In the genomic region with DNA sequence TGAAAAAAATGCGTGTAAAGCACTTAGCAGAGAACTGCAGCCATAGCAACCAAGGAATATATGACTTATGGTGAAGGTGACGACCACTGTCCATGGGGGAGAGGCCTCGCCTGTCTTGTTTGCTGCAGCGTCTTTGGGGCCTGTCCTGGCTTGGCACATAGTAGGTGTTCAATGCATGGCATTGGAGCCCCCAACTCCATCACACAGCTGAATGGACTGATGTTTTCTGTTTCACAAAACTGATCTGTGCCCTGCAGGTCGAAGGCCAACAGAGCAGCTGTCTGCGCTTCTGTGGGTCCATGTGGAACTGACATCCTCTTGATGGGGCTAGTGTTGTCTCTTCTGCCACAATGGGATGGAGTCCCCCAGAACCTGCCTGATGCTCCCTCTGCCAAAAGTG, we compare ENCODE assay signal across 27 cellular contexts.
DNase-seq lines count a peak whose midpoint lies in the region; ATAC-seq, FAIRE-seq and TF ChIP-seq lines count a peak whose summit lies in the region.
"Had no signal": no experiment of that assay in that cellular context is flagged by ENCODE, and none has a peak within 500 bp of the region (broad histone marks: within the 10 kb centered on the region; RNA-seq: fewer than 3 reads in every experiment).

No MANE protein-coding gene starts in this region.

- H3K4me1 Mint-ChIP-seq in chondrocyte (ENCODE audit: low read depth), result no peaks in the 10 kb centered on the region
- H3K4me1 Mint-ChIP-seq: CD4-positive, alpha-beta memory T cell had no signal

- no peak for ATAC-seq in left cardiac atrium
- ATAC-seq: HCT116 had no signal

- DNase-seq in Peyer's patch (peak in 2 of 3 donors; percentile 12 to 13), chondrocyte (ENCODE audit: low spot score) (peak; percentile 18), mesenteric fat pad (ENCODE audit: low spot score) (peak; percentile 67), T-helper 9 cell (no peak), left cardiac atrium (no peak), GM19239 (ENCODE audit: insufficient read length, low spot score) (no peak)
- DNase-seq in stimulated activated CD8-positive, alpha-beta memory T cell treated with anti-CD3 and anti-CD28 coated beads, Interleukin-4, amount 100 ng/mL, for 48 hours, result peak; percentile 2
- DNase-seq: C1 segment of cervical spinal cord; CD4-positive, alpha-beta memory T cell; COR-L47; DMS79; EL; GDM1; KBM-7; NCI-H1105 treated with DMSO at 0.1 percent for 48 hours; NCI-H146; NCI-H1930; NCI-H2107; NCI-H446 treated with DMSO at 0.1 percent for 48 hours; NCI-H526; NCI-H82; PC-9; Right ventricle myocardium superior; RPMI8226 had no signal

- intact Hi-C loops in left cardiac atrium (cut with DNase I), result no loop called here

- TF ChIP-seq POLR2A in Peyer's patch (IDR thresholded peaks at IDR 0.05), result no peak

- H3K4me3 ChIP-seq in Peyer's patch, result no peak overlapping the region
- H3K4me3 ChIP-seq: PC-9, SJSA1 had no signal

- H3K4me1 ChIP-seq in Peyer's patch, result no peaks in the 10 kb centered on the region
- H3K4me1 ChIP-seq: SJSA1 had no signal

- H3K9me3 ChIP-seq in Peyer's patch, result no peaks in the 10 kb centered on the region
- H3K9me3 ChIP-seq: SJSA1 had no signal

- H3K27me3 Mint-ChIP-seq in chondrocyte (ENCODE audit: low read depth), result peaks cover 3% of the 10 kb centered on the region

- no peaks in the 10 kb centered on the region for H3K36me3 ChIP-seq in Peyer's patch
- H3K36me3 ChIP-seq: SJSA1 had no signal

- no peak overlapping the region for H3K4me3 Mint-ChIP-seq in chondrocyte (ENCODE audit: unreplicated experiment)
- H3K4me3 Mint-ChIP-seq: CD4-positive, alpha-beta memory T cell had no signal

- no peak overlapping the region for H3K27ac Mint-ChIP-seq in chondrocyte (ENCODE audit: unreplicated experiment)
- H3K27ac Mint-ChIP-seq: CD4-positive, alpha-beta memory T cell had no signal

- H3K9me3 Mint-ChIP-seq in chondrocyte (ENCODE audit: low read depth), result peaks cover 30% of the 10 kb centered on the region

- no peak overlapping the region for H3K27ac ChIP-seq in Peyer's patch
- H3K27ac ChIP-seq: PC-9, SJSA1 had no signal

- FAIRE-seq in GM19239 (lab: Jason Lieb, UNC), result no peak
- FAIRE-seq: GM12891 had no signal

- no peaks in the 10 kb centered on the region for H3K36me3 Mint-ChIP-seq in chondrocyte (ENCODE audit: low read depth)
- H3K36me3 Mint-ChIP-seq: CD4-positive, alpha-beta memory T cell had no signal

- TF ChIP-seq CTCF in Peyer's patch (IDR thresholded peaks at IDR 0.05), result no peak
- TF ChIP-seq CTCF in chondrocyte (IDR thresholded peaks at IDR 0.05), result no peak

- no peaks in the 10 kb centered on the region for H3K27me3 ChIP-seq in Peyer's patch
- H3K27me3 ChIP-seq: SJSA1 had no signal

Comparison
In these comparisons a context has a peak if more than half of its experiments do, and no peak if none do; other contexts are left out.
1. DNase-seq: peak in Peyer's patch (2 of 3), chondrocyte (single experiment), mesenteric fat pad (single experiment) and stimulated activated CD8-positive, alpha-beta memory T cell treated with anti-CD3 and anti-CD28 coated beads, Interleukin-4, amount 100 ng/mL, for 48 hours (single experiment); none in T-helper 9 cell (single experiment), left cardiac atrium (single experiment) and GM19239 (single experiment).